In genomic region chr4:153486281-153487151, GRCh38 we compare ENCODE assay signal across 9 cellular contexts. TPM values are rescaled to one million over a fixed set of nuclear protein-coding genes. Genes with fewer than 3 reads are reported as not detected.
A peak's percentile ranks its signal among the peaks of the same experiment; 100 is the strongest.
DNase-seq lines count a peak whose midpoint lies in the region; ATAC-seq and TF ChIP-seq lines count a peak whose summit lies in the region.
"Had no signal": no experiment of that assay in that cellular context is flagged by ENCODE, and none has a peak within 500 bp of the region (broad histone marks: within the 10 kb centered on the region; RNA-seq: fewer than 3 reads in every experiment).

No MANE protein-coding gene starts in this region.

- TF ChIP-seq POLR2A in testis (IDR thresholded peaks at IDR 0.05): no peak
- TF ChIP-seq POLR2A in adrenal gland (IDR thresholded peaks at IDR 0.05): no peak

- H3K27ac ChIP-seq in testis (no peak overlapping the region), adrenal gland (peak overlapping the region in 1 of 5 donors; percentile 57)
- H3K27ac ChIP-seq: SK-N-MC had no signal

- 73 to 92% methylated on average over 14 of the region's 14 CpGs for WGBS in testis, 2 donors
- WGBS in adrenal gland, 4 donors: 78 to 89% (median 80%) methylated on average over 8 to 14 of the region's 14 CpGs

- no peaks in the 10 kb centered on the region for H3K27me3 Mint-ChIP-seq in IgD-negative memory B cell

- DNase-seq in Caki2 (ENCODE audit: low read depth) (peak; percentile 35), astrocyte of the cerebellum (ENCODE audit: low read depth) (peak; percentile 57), lung microvascular endothelial cell (ENCODE audit: low read depth in 2 of 2) (peak; percentile 42 to 89), GM19240 (ENCODE audit: insufficient read length, low spot score) (no peak), testis (no peak), adrenal gland (no peak)

- H3K4me3 Mint-ChIP-seq in IgD-negative memory B cell: peak overlapping the region; percentile 63 to 94 (median 86)

- H3K36me3 ChIP-seq in testis (ENCODE audit: low read depth, missing control alignments) (no peaks in the 10 kb centered on the region), adrenal gland (replicated peaks in 1 of 2) (no peaks in the 10 kb centered on the region)

- no peaks in the 10 kb centered on the region for H3K36me3 Mint-ChIP-seq in IgD-negative memory B cell

- peak overlapping the region; percentile 87 to 96 (median 92) for H3K27ac Mint-ChIP-seq in IgD-negative memory B cell

- H3K27me3 ChIP-seq in testis (no peaks in the 10 kb centered on the region), adrenal gland (no peaks in the 10 kb centered on the region)

- no peak for ATAC-seq in HG03108 (IDR thresholded peaks at IDR 0.05; ENCODE audit: unreplicated experiment)

- H3K4me3 ChIP-seq in astrocyte of the cerebellum (ENCODE audit: low read depth, low read length) (no peak overlapping the region), testis (no peak overlapping the region), adrenal gland (no peak overlapping the region)
- H3K4me3 ChIP-seq: SK-N-MC had no signal

- TF ChIP-seq CTCF in astrocyte of the cerebellum (IDR thresholded peaks at IDR 0.05; ENCODE audit: low read depth, low read length, missing control alignments) (no peak), testis (IDR thresholded peaks at IDR 0.05) (no peak), adrenal gland (IDR thresholded peaks at IDR 0.05) (no peak)

- H3K9me3 ChIP-seq in testis: no peaks in the 10 kb centered on the region
- H3K9me3 ChIP-seq in adrenal gland (replicated peaks in 1 of 3): no peaks in the 10 kb centered on the region

- in situ Hi-C loops in Caki2 (cut with HindIII; ENCODE audit: low pct_unique_long_range_greater_than_20kb, low sequenced_read_pairs): no loop called here
- in situ Hi-C loops in astrocyte of the cerebellum (cut with HindIII; ENCODE audit: low sequenced_read_pairs): no loop called here

- H3K9me3 Mint-ChIP-seq in IgD-negative memory B cell: no peaks in the 10 kb centered on the region

- no peaks in the 10 kb centered on the region for H3K4me1 ChIP-seq in testis
- H3K4me1 ChIP-seq in adrenal gland (replicated peaks in 1 of 2): peaks cover 0 to 17% of the 10 kb centered on the region in 2 donors

- intact Hi-C loops in testis (cut with DNase I; ENCODE audit: low total_unique reads) (no loop called here), adrenal gland (cut with DNase I) (no loop called here)

- H3K4me1 Mint-ChIP-seq in IgD-negative memory B cell: peaks cover 67 to 78% (median 68%) of the 10 kb centered on the region in 3 donors

RNA-seq across cellular contexts. Expression of gene TMEM131L, which starts 20.4 kb away (rescaled TPM):
- 2.4 and 6.0 TPM in 2 replicates for total RNA-seq in Caki2 (2014; rRNA removed; shearing (Covaris generic); ENCODE audit: low replicate concordance)
- polyA plus RNA-seq in IgD-negative memory B cell: 48.4 TPM
- total RNA-seq in lung microvascular endothelial cell: 11.7 and 12.6 TPM in 2 replicates
- total RNA-seq in testis: 10 to 100 TPM; 12.6 to 15.0 TPM
- 9.1 TPM for polyA plus RNA-seq in testis (ENCODE audit: insufficient read depth, low read depth, low replicate concordance)
- 1 to 10 TPM; 3.0 to 8.6 (median 5.3) TPM for total RNA-seq in adrenal gland
- 1 to 10 TPM; 2.5 to 3.9 (median 2.8) TPM for polyA plus RNA-seq in adrenal gland

Comparison
In these comparisons a context has a peak if more than half of its experiments do, and no peak if none do; other contexts are left out.
1. DNase-seq: peak in Caki2 (single experiment), astrocyte of the cerebellum (single experiment) and lung microvascular endothelial cell (2 of 2); none in GM19240 (single experiment), testis (single experiment) and adrenal gland (0 of 7).